In the genomic region with DNA sequence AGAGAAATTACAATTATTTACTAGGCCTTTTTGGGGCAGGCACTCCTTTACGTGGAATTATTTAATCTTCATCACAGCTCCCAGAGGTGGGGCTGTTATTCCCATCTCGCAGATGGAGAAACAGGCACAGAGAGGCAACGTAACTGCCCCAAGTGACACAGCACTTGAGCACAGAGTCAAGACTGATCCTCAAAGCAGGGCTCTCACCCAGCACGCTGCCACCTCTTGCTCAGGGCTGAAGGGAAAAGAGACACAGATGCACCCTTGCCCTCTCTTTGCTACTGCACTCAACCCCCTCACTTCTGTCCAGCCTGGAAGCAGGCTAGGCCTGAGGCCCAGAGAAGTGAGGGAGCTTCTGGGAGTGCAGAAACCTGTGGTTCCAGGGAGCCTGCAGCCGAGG, we compare ENCODE assay signal across 3 cellular contexts.
A peak's percentile ranks its signal among the peaks of the same experiment; 100 is the strongest.
TF ChIP-seq lines count a peak whose summit lies in the region.

No MANE protein-coding gene starts in this region.

TF ChIP-seq in HepG2, 621 proteins besides CTCF, POLR2A, EP300 and RAD21:
- TF ChIP-seq ZNF768 (CRISPR knock-in tag; IDR thresholded peaks at IDR 0.05) (peak; percentile 91), ZSCAN22 (CRISPR knock-in tag; IDR thresholded peaks at IDR 0.05) (no peak), SRSF4 (IDR thresholded peaks at IDR 0.05; ENCODE audit: low read depth, low read length, poor library complexity, severe bottlenecking) (no peak), ZBTB21 (CRISPR knock-in tag; IDR thresholded peaks at IDR 0.05) (no peak), ZNF552 (CRISPR knock-in tag; IDR thresholded peaks at IDR 0.05; ENCODE audit: borderline replicate concordance) (no peak)
- TF ChIP-seq, protein P1, sequence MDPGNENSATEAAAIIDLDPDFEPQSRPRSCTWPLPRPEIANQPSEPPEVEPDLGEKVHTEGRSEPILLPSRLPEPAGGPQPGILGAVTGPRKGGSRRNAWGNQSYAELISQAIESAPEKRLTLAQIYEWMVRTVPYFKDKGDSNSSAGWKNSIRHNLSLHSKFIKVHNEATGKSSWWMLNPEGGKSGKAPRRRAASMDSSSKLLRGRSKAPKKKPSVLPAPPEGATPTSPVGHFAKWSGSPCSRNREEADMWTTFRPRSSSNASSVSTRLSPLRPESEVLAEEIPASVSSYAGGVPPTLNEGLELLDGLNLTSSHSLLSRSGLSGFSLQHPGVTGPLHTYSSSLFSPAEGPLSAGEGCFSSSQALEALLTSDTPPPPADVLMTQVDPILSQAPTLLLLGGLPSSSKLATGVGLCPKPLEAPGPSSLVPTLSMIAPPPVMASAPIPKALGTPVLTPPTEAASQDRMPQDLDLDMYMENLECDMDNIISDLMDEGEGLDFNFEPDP (CRISPR knock-in tag; conservative IDR thresholded peaks at IDR 0.05): 0 out of 2 replicates have a peak, but pooled peaks have one; percentile 45
- TF ChIP-seq, protein P2, sequence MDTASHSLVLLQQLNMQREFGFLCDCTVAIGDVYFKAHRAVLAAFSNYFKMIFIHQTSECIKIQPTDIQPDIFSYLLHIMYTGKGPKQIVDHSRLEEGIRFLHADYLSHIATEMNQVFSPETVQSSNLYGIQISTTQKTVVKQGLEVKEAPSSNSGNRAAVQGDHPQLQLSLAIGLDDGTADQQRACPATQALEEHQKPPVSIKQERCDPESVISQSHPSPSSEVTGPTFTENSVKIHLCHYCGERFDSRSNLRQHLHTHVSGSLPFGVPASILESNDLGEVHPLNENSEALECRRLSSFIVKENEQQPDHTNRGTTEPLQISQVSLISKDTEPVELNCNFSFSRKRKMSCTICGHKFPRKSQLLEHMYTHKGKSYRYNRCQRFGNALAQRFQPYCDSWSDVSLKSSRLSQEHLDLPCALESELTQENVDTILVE (CRISPR knock-in tag; IDR thresholded peaks at IDR 0.05): no peak

TF ChIP-seq in IMR-90, 13 proteins besides CTCF, POLR2A, EP300 and RAD21:
- TF ChIP-seq MAZ (IDR thresholded peaks at IDR 0.05; ENCODE audit: borderline replicate concordance, low read depth, low read length): no peak
- TF ChIP-seq BHLHE40 (IDR thresholded peaks at IDR 0.05; ENCODE audit: low read depth, low read length): no peak
- TF ChIP-seq CEBPB (IDR thresholded peaks at IDR 0.05; ENCODE audit: low read depth, low read length): no peak
- no peak for TF ChIP-seq MXI1 (IDR thresholded peaks at IDR 0.05; ENCODE audit: borderline replicate concordance, low read depth, low read length)
- TF ChIP-seq, protein P3, sequence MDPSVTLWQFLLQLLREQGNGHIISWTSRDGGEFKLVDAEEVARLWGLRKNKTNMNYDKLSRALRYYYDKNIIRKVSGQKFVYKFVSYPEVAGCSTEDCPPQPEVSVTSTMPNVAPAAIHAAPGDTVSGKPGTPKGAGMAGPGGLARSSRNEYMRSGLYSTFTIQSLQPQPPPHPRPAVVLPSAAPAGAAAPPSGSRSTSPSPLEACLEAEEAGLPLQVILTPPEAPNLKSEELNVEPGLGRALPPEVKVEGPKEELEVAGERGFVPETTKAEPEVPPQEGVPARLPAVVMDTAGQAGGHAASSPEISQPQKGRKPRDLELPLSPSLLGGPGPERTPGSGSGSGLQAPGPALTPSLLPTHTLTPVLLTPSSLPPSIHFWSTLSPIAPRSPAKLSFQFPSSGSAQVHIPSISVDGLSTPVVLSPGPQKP (IDR thresholded peaks at IDR 0.05; ENCODE audit: borderline replicate concordance, low read depth, low read length): no peak
- no peak for TF ChIP-seq RCOR1 (IDR thresholded peaks at IDR 0.05; ENCODE audit: insufficient replicate concordance, low read length)
- no peak for TF ChIP-seq CHD1 (IDR thresholded peaks at IDR 0.05; ENCODE audit: low read depth, low read length)

TF ChIP-seq in H1, 55 proteins besides CTCF, POLR2A, EP300 and RAD21:
- no peak for TF ChIP-seq KDM1A (IDR thresholded peaks at IDR 0.05; ENCODE audit: borderline replicate concordance, low read length)
- TF ChIP-seq RNF2 (IDR thresholded peaks at IDR 0.05; ENCODE audit: borderline replicate concordance, low read depth, low read length, missing control alignments, poor library complexity, severe bottlenecking): no peak
- no peak for TF ChIP-seq ASH2L (IDR thresholded peaks at IDR 0.05; ENCODE audit: low read length)
- no peak for TF ChIP-seq HDAC6 (IDR thresholded peaks at IDR 0.05; ENCODE audit: low read depth, low read length)
- no peak for TF ChIP-seq EZH2 (IDR thresholded peaks at IDR 0.05; ENCODE audit: low read depth, low read length, severe bottlenecking)
- TF ChIP-seq SIN3A (conservative IDR thresholded peaks at IDR 0.05 in 1 of 2, IDR thresholded peaks at IDR 0.05 in 1 of 2; ENCODE audit: low read depth in 1 of 2, low read length in 2 of 2): no peak
- no peak for TF ChIP-seq SIX5 (IDR thresholded peaks at IDR 0.05; ENCODE audit: low read depth, low read length)
